ENCODE assay signal across 36 cellular contexts in the genomic region with DNA sequence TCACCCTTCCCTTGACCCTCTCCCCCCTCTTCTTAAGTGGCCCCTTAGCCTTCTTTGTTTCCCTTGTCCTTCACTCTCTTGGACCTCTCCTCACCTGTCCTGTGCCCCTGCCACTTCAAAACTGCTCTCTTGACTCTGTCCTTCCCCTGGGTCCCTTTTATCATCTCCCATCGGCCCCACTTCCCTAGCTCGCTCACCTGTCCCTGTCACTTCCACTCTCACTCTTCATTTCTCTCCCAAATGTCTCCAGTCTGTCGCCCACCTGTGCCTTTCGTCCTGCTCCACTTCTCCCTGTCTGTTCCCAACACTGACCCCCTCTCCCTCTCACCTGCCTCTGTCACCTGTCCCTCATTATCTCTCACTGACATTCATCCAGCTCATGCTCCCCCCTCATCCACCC. TPM values are rescaled to one million over a fixed set of nuclear protein-coding genes. Genes with fewer than 3 reads are reported as not detected.
A peak's percentile ranks its signal among the peaks of the same experiment; 100 is the strongest.
DNase-seq lines count a peak whose midpoint lies in the region; ATAC-seq lines count a peak whose summit lies in the region.
"Had no signal": no experiment of that assay in that cellular context is flagged by ENCODE, and none has a peak within 500 bp of the region (broad histone marks: within the 10 kb centered on the region; RNA-seq: fewer than 3 reads in every experiment).

No MANE protein-coding gene starts in this region.

- H3K27ac Mint-ChIP-seq in activated CD4-positive, alpha-beta T cell treated with anti-CD3 and anti-CD28 coated beads, Interleukin-2, amount 10 ng/mL, durations not matched to agents 24 days and 14 days: peak overlapping the region; percentile 14
- H3K27ac Mint-ChIP-seq in effector memory CD8-positive, alpha-beta T cell: peak overlapping the region; percentile 75 to 87
- H3K27ac Mint-ChIP-seq in stimulated activated effector memory CD8-positive, alpha-beta T cell treated with anti-CD3 and anti-CD28 coated beads, Interleukin-12 subunit alpha, Interleukin-12 subunit beta, amount 100 ng/mL, for 72 hours: peak overlapping the region; percentile 82
- H3K27ac Mint-ChIP-seq: activated naive CD4-positive, alpha-beta T cell treated with anti-CD3 and anti-CD28 coated beads for 36 hours; activated T-cell treated with anti-CD3 and anti-CD28 coated beads, Interleukin-2, amount 50 U/mL, for 72 hours; brain; CD4-positive, CD25-positive, alpha-beta regulatory T cell; T-helper 1 cell treated with Interleukin-12 subunit alpha and Interleukin-12 subunit beta and Interleukin-4 antibody, amounts not matched to agents 30 μg/mL and 1 μg/mL, for 36 hours had no signal

- peaks cover 9% of the 10 kb centered on the region for H3K27me3 Mint-ChIP-seq in activated CD4-positive, alpha-beta T cell treated with anti-CD3 and anti-CD28 coated beads, Interleukin-2, amount 10 ng/mL, durations not matched to agents 24 days and 14 days
- no peaks in the 10 kb centered on the region for H3K27me3 Mint-ChIP-seq in effector memory CD8-positive, alpha-beta T cell

- no peak for ATAC-seq in effector memory CD8-positive, alpha-beta T cell (replicated peaks)
- ATAC-seq in stimulated activated effector memory CD8-positive, alpha-beta T cell treated with anti-CD3 and anti-CD28 coated beads, Interleukin-12 subunit alpha, Interleukin-12 subunit beta, amount 100 ng/mL, for 72 hours: no peak
- no peak for ATAC-seq in HG03196 (IDR thresholded peaks at IDR 0.05; ENCODE audit: unreplicated experiment)
- ATAC-seq: activated T-cell treated with anti-CD3 and anti-CD28 coated beads, Interleukin-2, amount 50 U/mL, for 72 hours; gastrocnemius medialis; naive thymus-derived CD4-positive, alpha-beta T cell; Right ventricle myocardium inferior had no signal

- H3K9me3 Mint-ChIP-seq in activated CD4-positive, alpha-beta T cell treated with anti-CD3 and anti-CD28 coated beads, Interleukin-2, amount 10 ng/mL, durations not matched to agents 24 days and 14 days: no peaks in the 10 kb centered on the region
- H3K9me3 Mint-ChIP-seq in effector memory CD8-positive, alpha-beta T cell: no peaks in the 10 kb centered on the region
- no peaks in the 10 kb centered on the region for H3K9me3 Mint-ChIP-seq in stimulated activated effector memory CD8-positive, alpha-beta T cell treated with anti-CD3 and anti-CD28 coated beads, Interleukin-12 subunit alpha, Interleukin-12 subunit beta, amount 100 ng/mL, for 72 hours
- H3K9me3 Mint-ChIP-seq: activated naive CD4-positive, alpha-beta T cell treated with anti-CD3 and anti-CD28 coated beads for 36 hours; activated T-cell treated with anti-CD3 and anti-CD28 coated beads, Interleukin-2, amount 50 U/mL, for 72 hours; naive thymus-derived CD4-positive, alpha-beta T cell; T-helper 1 cell treated with Interleukin-12 subunit alpha and Interleukin-12 subunit beta and Interleukin-4 antibody, amounts not matched to agents 30 μg/mL and 1 μg/mL, for 36 hours had no signal

- H3K4me3 Mint-ChIP-seq in activated CD4-positive, alpha-beta T cell treated with anti-CD3 and anti-CD28 coated beads, Interleukin-2, amount 10 ng/mL, durations not matched to agents 24 days and 14 days: no peak overlapping the region
- H3K4me3 Mint-ChIP-seq in effector memory CD8-positive, alpha-beta T cell: peak overlapping the region in 1 of 2 donors; percentile 54
- H3K4me3 Mint-ChIP-seq in stimulated activated effector memory CD8-positive, alpha-beta T cell treated with anti-CD3 and anti-CD28 coated beads, Interleukin-12 subunit alpha, Interleukin-12 subunit beta, amount 100 ng/mL, for 72 hours: no peak overlapping the region
- H3K4me3 Mint-ChIP-seq: activated naive CD4-positive, alpha-beta T cell treated with anti-CD3 and anti-CD28 coated beads for 36 hours; activated T-cell treated with anti-CD3 and anti-CD28 coated beads, Interleukin-2, amount 50 U/mL, for 72 hours; brain; CD4-positive, CD25-positive, alpha-beta regulatory T cell had no signal

- intact Hi-C loops in activated CD4-positive, alpha-beta T cell treated with anti-CD3 and anti-CD28 coated beads, Interleukin-2, amount 10 ng/mL, durations not matched to agents 24 days and 14 days (cut with micrococcal nuclease): no loop called here

- no peaks in the 10 kb centered on the region for H3K36me3 Mint-ChIP-seq in activated CD4-positive, alpha-beta T cell treated with anti-CD3 and anti-CD28 coated beads, Interleukin-2, amount 10 ng/mL, durations not matched to agents 24 days and 14 days (ENCODE audit: low read depth)
- peaks cover 21% of the 10 kb centered on the region for H3K36me3 Mint-ChIP-seq in effector memory CD8-positive, alpha-beta T cell (ENCODE audit: insufficient read depth)
- peaks cover 19% of the 10 kb centered on the region for H3K36me3 Mint-ChIP-seq in stimulated activated effector memory CD8-positive, alpha-beta T cell treated with anti-CD3 and anti-CD28 coated beads, Interleukin-12 subunit alpha, Interleukin-12 subunit beta, amount 100 ng/mL, for 72 hours
- H3K36me3 Mint-ChIP-seq: brain; CD4-positive, CD25-positive, alpha-beta regulatory T cell; naive thymus-derived CD4-positive, alpha-beta T cell had no signal

- DNase-seq in activated CD4-positive, alpha-beta T cell treated with anti-CD3 and anti-CD28 coated beads, Interleukin-2, amount 10 ng/mL, durations not matched to agents 24 days and 14 days: no peak
- DNase-seq in activated CD4-positive, alpha-beta T cell treated with anti-CD3 and anti-CD28 coated beads for 48 hours: no peak
- DNase-seq in NCI-H1105 (lab: John Stamatoyannopoulos, UW) (peak; percentile 22), germinal center (ENCODE audit: low spot score) (no peak), NCI-H1436 (lab: John Stamatoyannopoulos, UW) (no peak)
- DNase-seq in effector memory CD8-positive, alpha-beta T cell: no peak
- DNase-seq in stimulated activated effector memory CD8-positive, alpha-beta T cell treated with anti-CD3 and anti-CD28 coated beads, Interleukin-12 subunit alpha, Interleukin-12 subunit beta, amount 100 ng/mL, for 72 hours (ENCODE audit: low spot score in 2 of 2): no peak
- DNase-seq: activated CD4-positive, alpha-beta T cell treated with anti-CD3 and anti-CD28 coated beads for 1 hour; activated naive CD4-positive, alpha-beta T cell treated with anti-CD3 and anti-CD28 coated beads for 36 hours; activated T-cell treated with anti-CD3 and anti-CD28 coated beads, Interleukin-2, amount 50 U/mL, for 72 hours; AML-193; CD4-positive, CD25-positive, alpha-beta regulatory T cell; gastrocnemius medialis; GM23248; lower lobe of right lung; naive thymus-derived CD4-positive, alpha-beta T cell; NCI-H2029 treated with DMSO at 0.1 percent for 48 hours; NCI-H2227 treated with DMSO at 0.1 percent for 48 hours; NCI-H526; PC-9; SK-N-SH; stimulated activated naive CD4-positive, alpha-beta T cell treated with Interleukin-2 at 50 U/mL for 16 hours had no signal

- H3K4me1 Mint-ChIP-seq in activated CD4-positive, alpha-beta T cell treated with anti-CD3 and anti-CD28 coated beads, Interleukin-2, amount 10 ng/mL, durations not matched to agents 24 days and 14 days: peaks cover 22% of the 10 kb centered on the region
- peaks cover 36 to 50% of the 10 kb centered on the region in 2 donors for H3K4me1 Mint-ChIP-seq in effector memory CD8-positive, alpha-beta T cell (ENCODE audit: low read depth in 2 of 2)
- H3K4me1 Mint-ChIP-seq in stimulated activated effector memory CD8-positive, alpha-beta T cell treated with anti-CD3 and anti-CD28 coated beads, Interleukin-12 subunit alpha, Interleukin-12 subunit beta, amount 100 ng/mL, for 72 hours: peaks cover 41% of the 10 kb centered on the region
- H3K4me1 Mint-ChIP-seq: brain had no signal

RNA-seq across cellular contexts. Expression of gene IFNL1, which starts 0.7 kb away (rescaled TPM):
- not detected in 2 replicates for total RNA-seq in activated CD4-positive, alpha-beta T cell treated with anti-CD3 and anti-CD28 coated beads, Interleukin-2, amount 10 ng/mL, durations not matched to agents 24 days and 14 days
- total RNA-seq: A673; CD4-positive, CD25-positive, alpha-beta regulatory T cell; cerebellum; Daoy; fibroblast of lung; gastrocnemius medialis; GM23248; hepatocyte; HT1080; lower lobe of right lung; naive thymus-derived CD4-positive, alpha-beta T cell; omental fat pad; PC-9; Right ventricle myocardium inferior; skeletal muscle tissue; temporal lobe; ureter had no signal

RNA-seq across cellular contexts. Expression of gene LRFN1, which starts 23.8 kb away (rescaled TPM):
- 5.0 and 5.2 TPM in 2 replicates for total RNA-seq in activated CD4-positive, alpha-beta T cell treated with anti-CD3 and anti-CD28 coated beads, Interleukin-2, amount 10 ng/mL, durations not matched to agents 24 days and 14 days
- total RNA-seq: GM23248 had no signal

RNA-seq across cellular contexts. Expression of gene IFNL2, which starts 28.7 kb away (rescaled TPM):
- total RNA-seq in activated CD4-positive, alpha-beta T cell treated with anti-CD3 and anti-CD28 coated beads, Interleukin-2, amount 10 ng/mL, durations not matched to agents 24 days and 14 days: not detected in 2 replicates
- total RNA-seq: A673; CD4-positive, CD25-positive, alpha-beta regulatory T cell; cerebellum; Daoy; fibroblast of lung; gastrocnemius medialis; GM23248; hepatocyte; HT1080; lower lobe of right lung; naive thymus-derived CD4-positive, alpha-beta T cell; omental fat pad; PC-9; Right ventricle myocardium inferior; skeletal muscle tissue; temporal lobe; ureter had no signal

RNA-seq across cellular contexts. Expression of gene GMFG, which starts 38.9 kb away (rescaled TPM):
- total RNA-seq in activated CD4-positive, alpha-beta T cell treated with anti-CD3 and anti-CD28 coated beads, Interleukin-2, amount 10 ng/mL, durations not matched to agents 24 days and 14 days: 328 and 330 TPM in 2 replicates
- total RNA-seq: A673, GM23248, hepatocyte, PC-9 had no signal

RNA-seq across cellular contexts. Expression of gene SAMD4B, which starts 45.3 kb away (rescaled TPM):
- total RNA-seq in activated CD4-positive, alpha-beta T cell treated with anti-CD3 and anti-CD28 coated beads, Interleukin-2, amount 10 ng/mL, durations not matched to agents 24 days and 14 days: 68.9 and 71.4 TPM in 2 replicates

Comparison
In these comparisons a context has a peak if more than half of its experiments do, and no peak if none do; other contexts are left out.
1. H3K27ac Mint-ChIP-seq: peak in every context shown above with its lines; median percentile 82 in stimulated activated effector memory CD8-positive, alpha-beta T cell treated with anti-CD3 and anti-CD28 coated beads, Interleukin-12 subunit alpha, Interleukin-12 subunit beta, amount 100 ng/mL, for 72 hours; 81 in effector memory CD8-positive, alpha-beta T cell; 14 in activated CD4-positive, alpha-beta T cell treated with anti-CD3 and anti-CD28 coated beads, Interleukin-2, amount 10 ng/mL, durations not matched to agents 24 days and 14 days.